In the genomic region with DNA sequence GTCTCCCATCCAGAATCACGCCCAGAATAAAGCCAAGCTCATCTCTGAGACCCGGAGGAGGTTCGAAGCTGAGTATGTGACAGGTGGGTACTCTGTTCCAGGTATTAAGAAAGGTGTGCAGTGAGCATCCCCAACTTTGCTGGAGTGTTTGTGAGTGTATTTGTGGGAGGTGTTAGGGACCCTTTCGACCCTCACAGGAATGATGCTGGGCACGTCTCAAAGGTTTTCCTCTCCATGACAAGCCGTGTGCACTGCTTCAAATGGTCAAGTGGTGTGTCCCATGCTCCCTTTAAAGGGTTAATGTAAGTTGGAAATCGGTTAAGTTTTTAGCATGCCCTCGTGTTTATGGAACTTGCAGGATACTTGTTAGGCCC, we compare ENCODE assay signal across 8 cellular contexts. TPM values are rescaled to one million over a fixed set of nuclear protein-coding genes. Genes with fewer than 3 reads are reported as not detected.
DNase-seq lines count a peak whose midpoint lies in the region; ATAC-seq and TF ChIP-seq lines count a peak whose summit lies in the region.

No MANE protein-coding gene starts in this region.

- TF ChIP-seq POLR2A in right lobe of liver (IDR thresholded peaks at IDR 0.05) (no peak), thyroid gland (IDR thresholded peaks at IDR 0.05) (no peak)

- no peaks in the 10 kb centered on the region for H3K4me1 ChIP-seq in ascending aorta
- peaks cover 0 to 4% (median 0%) of the 10 kb centered on the region in 4 donors for H3K4me1 ChIP-seq in right lobe of liver
- no peaks in the 10 kb centered on the region for H3K4me1 ChIP-seq in thyroid gland

- intact Hi-C loops in ascending aorta (cut with DNase I) (loop anchor here (5.0 kb wide), 1 partner anchor 49 kb away; no protein-coding TSS in a partner anchor), right lobe of liver (cut with DNase I) (no loop called here), thyroid gland (cut with DNase I) (no loop called here)

- TF ChIP-seq CTCF in ascending aorta (IDR thresholded peaks at IDR 0.05) (no peak), right lobe of liver (IDR thresholded peaks at IDR 0.05) (no peak), thyroid gland (IDR thresholded peaks at IDR 0.05) (no peak)

- no peak for DNase-seq in activated T-cell treated with anti-CD3 and anti-CD28 coated beads, Interleukin-2, amount 50 U/mL, for 24 hours
- DNase-seq in activated T-cell treated with anti-CD3 and anti-CD28 coated beads, Interleukin-2, amount 50 U/mL, for 1 hour: no peak
- DNase-seq in ascending aorta (ENCODE audit: low spot score in 2 of 2): no peak
- no peak for DNase-seq in right lobe of liver
- no peak for DNase-seq in thyroid gland
- DNase-seq in epidermal melanocyte (ENCODE audit: insufficient read length, low spot score): no peak
- DNase-seq in NCI-H82 treated with DMSO at 0.1 percent for 48 hours (lab: John Stamatoyannopoulos, UW; ENCODE audit: unreplicated experiment): no peak
- DNase-seq in DMS79 treated with DMSO at 0.1 percent for 48 hours (lab: John Stamatoyannopoulos, UW): no peak

- H3K36me3 ChIP-seq in ascending aorta: no peaks in the 10 kb centered on the region
- H3K36me3 ChIP-seq in right lobe of liver: no peaks in the 10 kb centered on the region
- no peaks in the 10 kb centered on the region for H3K36me3 ChIP-seq in thyroid gland

- H3K9me3 ChIP-seq in ascending aorta (no peaks in the 10 kb centered on the region), right lobe of liver (no peaks in the 10 kb centered on the region), thyroid gland (no peaks in the 10 kb centered on the region)

- WGBS in right lobe of liver (ENCODE audit: insufficient coverage, low coverage, low lambda C conversion rate, missing lambda C conversion rate): 29% methylated on average over 3 of the region's 8 CpGs
- 0% methylated on average over 3 to 8 of the region's 8 CpGs for WGBS in thyroid gland, 2 donors

- H3K36me3 Mint-ChIP-seq in activated T-cell treated with anti-CD3 and anti-CD28 coated beads, Interleukin-2, amount 50 U/mL, for 24 hours (ENCODE audit: low read depth): peaks cover 24% of the 10 kb centered on the region

- peak overlapping the region; percentile 77 to 80 for H3K27ac ChIP-seq in ascending aorta
- H3K27ac ChIP-seq in right lobe of liver: peak overlapping the region; percentile 52 to 77 (median 58)
- peak overlapping the region in 1 of 3 donors; percentile 51 for H3K27ac ChIP-seq in thyroid gland

- no peak for ATAC-seq in right lobe of liver

- no peaks in the 10 kb centered on the region for H3K27me3 ChIP-seq in ascending aorta
- no peaks in the 10 kb centered on the region for H3K27me3 ChIP-seq in right lobe of liver
- no peaks in the 10 kb centered on the region for H3K27me3 ChIP-seq in thyroid gland

- peak overlapping the region; percentile 83 to 90 for H3K4me3 ChIP-seq in ascending aorta
- H3K4me3 ChIP-seq in right lobe of liver: peak overlapping the region; percentile 52 to 72 (median 59)
- peak overlapping the region; percentile 33 to 51 (median 51) for H3K4me3 ChIP-seq in thyroid gland (replicated peaks in 1 of 3)

- no peaks in the 10 kb centered on the region for H3K9me3 Mint-ChIP-seq in activated T-cell treated with anti-CD3 and anti-CD28 coated beads, Interleukin-2, amount 50 U/mL, for 24 hours

- H3K27ac Mint-ChIP-seq in activated T-cell treated with anti-CD3 and anti-CD28 coated beads, Interleukin-2, amount 50 U/mL, for 24 hours: peak overlapping the region; percentile 91

- peak overlapping the region; percentile 83 for H3K4me3 Mint-ChIP-seq in activated T-cell treated with anti-CD3 and anti-CD28 coated beads, Interleukin-2, amount 50 U/mL, for 24 hours

- H3K4me1 Mint-ChIP-seq in activated T-cell treated with anti-CD3 and anti-CD28 coated beads, Interleukin-2, amount 50 U/mL, for 24 hours (ENCODE audit: low read depth): peaks cover 19% of the 10 kb centered on the region

- H3K27me3 Mint-ChIP-seq in activated T-cell treated with anti-CD3 and anti-CD28 coated beads, Interleukin-2, amount 50 U/mL, for 24 hours: peaks cover 5% of the 10 kb centered on the region

RNA-seq across cellular contexts. Expression of gene MOSPD2, which starts 0.4 kb away (rescaled TPM):
- total RNA-seq in ascending aorta (15.0 TPM), right lobe of liver (10 to 100 TPM in 1 of 6 experiments, 1 to 10 TPM in 5; 3.8 to 14.8 (median 8.7) TPM), thyroid gland (10 to 100 TPM; 33.3 to 39.0 (median 37.3) TPM)

RNA-seq across cellular contexts. Expression of gene FANCB, which starts 0.8 kb away (rescaled TPM):
- total RNA-seq in ascending aorta: not detected
- total RNA-seq in right lobe of liver: under 1 TPM; 0.09 to 0.99 (median 0.27) TPM
- 1 to 10 TPM in 3 of 4 donors, under 1 TPM in 1; 0.71 to 2.2 (median 1.6) TPM for total RNA-seq in thyroid gland
